Comparison of ENCODE assay signal across 12 cellular contexts in genomic region chr2:15732341-15733077, GRCh38.
DNase-seq lines count a peak whose midpoint lies in the region; ATAC-seq lines count a peak whose summit lies in the region.
"Had no signal": no experiment of that assay in that cellular context is flagged by ENCODE, and none has a peak within 500 bp of the region (broad histone marks: within the 10 kb centered on the region; RNA-seq: fewer than 3 reads in every experiment).

No MANE protein-coding gene starts in this region.

- H3K4me1 Mint-ChIP-seq in memory B cell (peaks cover 14% of the 10 kb centered on the region), T-helper 17 cell (no peaks in the 10 kb centered on the region)

- no peaks in the 10 kb centered on the region for H3K9me3 Mint-ChIP-seq in memory B cell
- H3K9me3 Mint-ChIP-seq: activated T-helper 1 cell treated with anti-CD3 and anti-CD28 coated beads, Interleukin-12 subunit alpha, Interleukin-12 subunit beta, Interleukin-2, Interleukin-4 antibody, amounts not matched to agents 30 ng/mL and 10 ng/mL and 1 ng/mL, durations not matched to agents 14 hours and 24 hours and 36 hours had no signal

- H3K27ac Mint-ChIP-seq in memory B cell: no peak overlapping the region
- no peak overlapping the region for H3K27ac Mint-ChIP-seq in T-helper 17 cell
- H3K27ac Mint-ChIP-seq: activated T-helper 1 cell treated with anti-CD3 and anti-CD28 coated beads, Interleukin-12 subunit alpha, Interleukin-12 subunit beta, Interleukin-2, Interleukin-4 antibody, amounts not matched to agents 30 ng/mL and 10 ng/mL and 1 ng/mL, durations not matched to agents 14 hours and 24 hours and 36 hours had no signal

- DNase-seq in memory B cell (ENCODE audit: low spot score in 2 of 2) (peak in 1 of 2 donors; percentile 3), T-helper 17 cell (no peak), posterior vena cava (ENCODE audit: low spot score) (no peak), OCI-M2 (lab: John Stamatoyannopoulos, UW; ENCODE audit: unreplicated experiment) (no peak)
- no peak for DNase-seq in activated effector memory CD4-positive, alpha-beta T cell treated with anti-CD3 and anti-CD28 coated beads, Interleukin-2, amount 50 U/mL, for 16 hours
- DNase-seq: GDM1, T-helper 1 cell had no signal

- no peaks in the 10 kb centered on the region for H3K9me3 ChIP-seq in T-helper 17 cell (ENCODE audit: control insufficient read depth, low read length, poor library complexity, severe bottlenecking)
- H3K9me3 ChIP-seq: upper lobe of left lung had no signal

- no peak overlapping the region for H3K4me3 Mint-ChIP-seq in memory B cell
- H3K4me3 Mint-ChIP-seq in T-helper 17 cell: no peak overlapping the region
- H3K4me3 Mint-ChIP-seq: activated T-helper 1 cell treated with anti-CD3 and anti-CD28 coated beads, Interleukin-12 subunit alpha, Interleukin-12 subunit beta, Interleukin-2, Interleukin-4 antibody, amounts not matched to agents 30 ng/mL and 10 ng/mL and 1 ng/mL, durations not matched to agents 14 hours and 24 hours and 36 hours had no signal

- ATAC-seq in GM18861 (IDR thresholded peaks at IDR 0.05; ENCODE audit: unreplicated experiment): peak; percentile 92
- ATAC-seq in GM21737 (IDR thresholded peaks at IDR 0.05; ENCODE audit: unreplicated experiment): peak; percentile 97
- peak; percentile 95 for ATAC-seq in HG03457 (IDR thresholded peaks at IDR 0.05; ENCODE audit: unreplicated experiment)
- peak; percentile 88 for ATAC-seq in memory B cell (ENCODE audit: low read depth)
- no peak for ATAC-seq in T-helper 17 cell

- H3K27me3 Mint-ChIP-seq in memory B cell (peaks cover 10% of the 10 kb centered on the region), T-helper 17 cell (peaks cover 40% of the 10 kb centered on the region)

- intact Hi-C loops in posterior vena cava (cut with DNase I): loop anchor here in 1 of 2 donors (5.0 kb wide), 1 partner anchor 1910 kb away; no protein-coding TSS in a partner anchor

- H3K36me3 Mint-ChIP-seq in memory B cell (no peaks in the 10 kb centered on the region), T-helper 17 cell (ENCODE audit: low read depth) (no peaks in the 10 kb centered on the region)
